ENCODE assay signal across 14 cellular contexts in the genomic region with DNA sequence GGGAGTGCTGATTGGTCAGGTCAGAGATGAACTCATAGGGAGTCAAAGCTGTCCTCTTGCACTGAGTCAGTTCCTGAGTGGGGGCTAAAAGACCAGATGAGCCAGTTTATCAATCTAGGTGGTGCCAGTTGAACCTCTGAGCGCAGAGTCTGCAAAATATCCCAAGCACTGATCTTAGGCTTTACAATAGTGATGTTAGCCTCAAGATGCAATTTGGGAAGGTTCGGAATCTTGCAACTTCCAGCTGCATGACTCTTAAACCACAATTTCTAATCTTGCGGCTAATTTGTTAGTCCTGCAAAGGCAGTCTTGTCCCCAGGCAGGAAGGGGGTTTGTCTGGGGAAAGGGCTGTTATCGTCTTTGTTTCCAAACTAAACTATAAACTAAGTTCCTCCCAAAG.
DNase-seq lines count a peak whose midpoint lies in the region; ATAC-seq, FAIRE-seq and TF ChIP-seq lines count a peak whose summit lies in the region.
"Had no signal": no experiment of that assay in that cellular context is flagged by ENCODE, and none has a peak within 500 bp of the region (broad histone marks: within the 10 kb centered on the region; RNA-seq: fewer than 3 reads in every experiment).

No MANE protein-coding gene starts in this region.

- CTCF ChIA-PET in CD8-positive, alpha-beta T cell (lab: Charles Lee), result interaction anchor here (9.4 to 11.5 kb wide), 2 partner anchors 232 to 239 kb away, joined by 102 to 375 read pairs; no protein-coding TSS in a partner anchor

- no peaks in the 10 kb centered on the region for H3K27me3 Mint-ChIP-seq in CD8-positive, alpha-beta T cell (ENCODE audit: low read depth)
- H3K27me3 Mint-ChIP-seq: stimulated activated naive CD8-positive, alpha-beta T cell treated with anti-CD3 and anti-CD28 coated beads, Interleukin-15, amount 100 ng/mL, for 72 hours had no signal

- H3K27ac ChIP-seq in mesodermal cell (ENCODE audit: low read depth, low read length, severe bottlenecking) (peak overlapping the region; percentile 97), MM.1S (ENCODE audit: low read length) (no peak overlapping the region)
- no peak overlapping the region for H3K27ac ChIP-seq in CD8-positive, alpha-beta T cell (ENCODE audit: low read depth, low read length)

- H3K4me1 ChIP-seq in mesodermal cell (ENCODE audit: control insufficient read depth, insufficient read depth, low read length, poor library complexity, severe bottlenecking) (peaks cover 54% of the 10 kb centered on the region), MM.1S (ENCODE audit: low read length) (0 out of 2 replicates have a peak, but pooled peaks cover 2% of the 10 kb centered on the region)
- H3K4me1 ChIP-seq in CD8-positive, alpha-beta T cell (ENCODE audit: insufficient read depth, low read length), result peaks cover 5% of the 10 kb centered on the region

- no peaks in the 10 kb centered on the region for H3K79me2 ChIP-seq in MM.1S (ENCODE audit: low read length)

- WGBS in mesodermal cell (ENCODE audit: insufficient coverage in 2 of 2), 2 experiments, result 86 to 93% methylated on average over 2 to 3 of the region's 4 CpGs

- H3K9ac ChIP-seq in MM.1S (ENCODE audit: low read length), result no peak overlapping the region

- no peak overlapping the region for H2AFZ ChIP-seq in MM.1S (ENCODE audit: low read length)

- H3K36me3 ChIP-seq in bronchial epithelial cell (ENCODE audit: control insufficient read depth, insufficient read depth, low read length), result peaks cover 1% of the 10 kb centered on the region
- no peaks in the 10 kb centered on the region for H3K36me3 ChIP-seq in mesodermal cell (ENCODE audit: control insufficient read depth, insufficient read depth, low read length)
- H3K36me3 ChIP-seq in MM.1S (replicated peaks; ENCODE audit: insufficient read depth, low read length), result no peaks in the 10 kb centered on the region
- H3K36me3 ChIP-seq in CD8-positive, alpha-beta T cell (ENCODE audit: insufficient read depth, low read length), result no peaks in the 10 kb centered on the region

- H3K4me2 ChIP-seq in MM.1S (ENCODE audit: low read depth, low read length), result no peak overlapping the region

- H3K9me3 Mint-ChIP-seq in CD8-positive, alpha-beta T cell, result no peaks in the 10 kb centered on the region
- H3K9me3 Mint-ChIP-seq: stimulated activated naive CD8-positive, alpha-beta T cell treated with anti-CD3 and anti-CD28 coated beads, Interleukin-15, amount 100 ng/mL, for 72 hours had no signal

- H3K36me3 Mint-ChIP-seq in CD8-positive, alpha-beta T cell, result no peaks in the 10 kb centered on the region

- no peak for FAIRE-seq in bronchial epithelial cell (lab: Jason Lieb, UNC)
- FAIRE-seq: GM12892 had no signal

- H3K27ac Mint-ChIP-seq in CD8-positive, alpha-beta T cell, result no peak overlapping the region

- H3K9me3 ChIP-seq in mesodermal cell (ENCODE audit: control insufficient read depth, low read length), result no peaks in the 10 kb centered on the region
- no peaks in the 10 kb centered on the region for H3K9me3 ChIP-seq in MM.1S (replicated peaks; ENCODE audit: insufficient read depth, low read length)
- no peaks in the 10 kb centered on the region for H3K9me3 ChIP-seq in CD8-positive, alpha-beta T cell (ENCODE audit: low read length)

- H3K4me3 ChIP-seq in AG09309 (ENCODE audit: control insufficient read depth, low read depth, low read length) (no peak overlapping the region), bronchial epithelial cell (ENCODE audit: low read depth, low read length) (no peak overlapping the region), mesodermal cell (ENCODE audit: extremely low read depth, insufficient read depth, low read length, poor library complexity, severe bottlenecking) (no peak overlapping the region), MM.1S (ENCODE audit: low read length) (no peak overlapping the region)
- no peak overlapping the region for H3K4me3 ChIP-seq in CD8-positive, alpha-beta T cell (ENCODE audit: low read depth, low read length)

- H3K4me1 Mint-ChIP-seq in CD8-positive, alpha-beta T cell (ENCODE audit: low read depth), result peaks cover 2% of the 10 kb centered on the region

- TF ChIP-seq CTCF in AG09309 (IDR thresholded peaks at IDR 0.05; ENCODE audit: control insufficient read depth, insufficient read depth, low read depth, low read length, missing control alignments), result no peak
- no peak for TF ChIP-seq CTCF in bronchial epithelial cell (IDR thresholded peaks at IDR 0.05; ENCODE audit: insufficient read depth, low read length, severe bottlenecking)
- no peak for TF ChIP-seq CTCF in MM.1S (IDR thresholded peaks at IDR 0.05; ENCODE audit: low read length)
- no peak for TF ChIP-seq CTCF in CD8-positive, alpha-beta T cell (IDR thresholded peaks at IDR 0.05)

- no peak for ATAC-seq in CD8-positive, alpha-beta T cell
- ATAC-seq in GM19395 (IDR thresholded peaks at IDR 0.05; ENCODE audit: unreplicated experiment), result no peak
- ATAC-seq: stimulated activated naive CD8-positive, alpha-beta T cell treated with anti-CD3 and anti-CD28 coated beads, Interleukin-15, amount 100 ng/mL, for 72 hours had no signal

- POLR2A ChIA-PET in CD8-positive, alpha-beta T cell (lab: Charles Lee), result interaction anchor here (0.8 kb wide), 1 partner anchor 237 kb away, joined by 3 read pairs; no protein-coding TSS in a partner anchor

- intact Hi-C loops in CD8-positive, alpha-beta T cell (cut with DNase I, micrococcal nuclease), result no loop called here

- H3K4me3 Mint-ChIP-seq in CD8-positive, alpha-beta T cell, result no peak overlapping the region
- H3K4me3 Mint-ChIP-seq: stimulated activated naive CD8-positive, alpha-beta T cell treated with anti-CD3 and anti-CD28 coated beads, Interleukin-15, amount 100 ng/mL, for 72 hours had no signal

- peak; percentile 94 for DNase-seq in AG09309 (ENCODE audit: low read depth)
- peak; percentile 99 for DNase-seq in M059J (ENCODE audit: low read depth)
- peak; percentile 68 for DNase-seq in bronchial epithelial cell (ENCODE audit: low read depth)
- no peak for DNase-seq in MM.1S
- DNase-seq in AML-193 (lab: John Stamatoyannopoulos, UW), result no peak
- no peak for DNase-seq in CD8-positive, alpha-beta T cell
- DNase-seq: caudate nucleus; hypothalamus; NCI-H510A; stimulated activated naive CD8-positive, alpha-beta T cell treated with anti-CD3 and anti-CD28 coated beads, Interleukin-15, amount 100 ng/mL, for 72 hours; SW 1271 had no signal

- no peaks in the 10 kb centered on the region for H3F3A ChIP-seq in MM.1S (ENCODE audit: insufficient read depth, low read length)

- no peaks in the 10 kb centered on the region for H3K27me3 ChIP-seq in bronchial epithelial cell (ENCODE audit: control insufficient read depth, insufficient read depth, low read length)
- H3K27me3 ChIP-seq in MM.1S (replicated peaks; ENCODE audit: insufficient read depth, low read length), result no peaks in the 10 kb centered on the region
- no peaks in the 10 kb centered on the region for H3K27me3 ChIP-seq in CD8-positive, alpha-beta T cell (ENCODE audit: insufficient read depth, low read length)

- H4K20me1 ChIP-seq in MM.1S (ENCODE audit: insufficient read depth, low read length), result no peaks in the 10 kb centered on the region

- no peaks in the 10 kb centered on the region for H3K9me2 ChIP-seq in MM.1S (replicated peaks; ENCODE audit: insufficient read depth, low read length)

Comparison
In these comparisons a context has a peak if more than half of its experiments do, and no peak if none do; other contexts are left out.
1. DNase-seq: peak in AG09309 (single experiment), M059J (single experiment) and bronchial epithelial cell (single experiment); none in MM.1S (single experiment), AML-193 (0 of 2) and CD8-positive, alpha-beta T cell (0 of 7).